8 cellular contexts compared by ENCODE assay signal in the genomic region with DNA sequence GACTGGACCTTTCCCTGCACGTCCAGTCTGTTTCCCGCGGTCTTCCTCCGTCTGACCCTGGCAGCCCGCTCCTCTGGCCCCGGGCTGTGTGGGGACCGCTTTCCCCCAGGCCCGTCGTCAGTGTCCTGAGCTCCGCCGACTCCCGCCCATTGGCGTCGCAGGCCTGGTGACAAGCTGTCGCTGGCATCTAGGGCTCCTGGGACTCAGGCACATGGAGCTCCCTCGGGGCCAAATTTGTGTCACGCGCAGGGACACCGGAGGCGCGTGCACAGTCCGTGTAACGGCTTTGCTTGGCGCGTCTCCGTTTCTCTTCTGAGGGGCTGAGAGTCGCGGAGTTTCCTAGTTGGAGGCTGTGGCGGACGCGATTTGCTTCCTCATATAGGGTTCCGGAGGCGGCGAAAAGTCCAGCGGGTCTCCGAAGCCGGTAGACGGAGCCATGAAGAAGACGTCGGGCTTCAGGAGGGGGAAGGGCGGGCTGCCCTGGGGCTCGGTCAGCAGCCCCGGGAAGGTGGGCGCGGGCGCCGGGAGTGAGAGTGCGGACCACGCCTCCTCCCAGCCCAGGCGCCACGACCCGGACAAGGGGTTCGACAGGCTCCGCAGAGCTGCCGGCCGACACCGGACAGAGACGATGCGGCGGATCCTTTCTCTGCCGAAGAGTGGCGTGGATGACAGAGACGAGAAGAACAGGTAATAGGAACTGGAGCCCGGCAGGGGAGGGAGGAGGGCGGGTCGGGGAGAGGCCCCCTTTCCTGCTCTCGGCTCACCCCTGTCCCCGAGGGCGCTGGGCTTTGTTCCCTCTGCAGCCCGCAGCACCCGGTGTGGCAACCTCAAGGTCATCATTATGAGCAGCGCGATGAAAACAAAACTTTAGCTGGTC. TPM values are rescaled to one million over a fixed set of nuclear protein-coding genes. Genes with fewer than 3 reads are reported as not detected.
DNase-seq lines count a peak whose midpoint lies in the region; ATAC-seq lines count a peak whose summit lies in the region.
"Not testable (repeated sequence)": the region's sequence is repeated elsewhere in the genome, so short reads cannot be mapped to it uniquely, and the experiment has no call there.

No MANE protein-coding gene starts in this region.

- H3K27ac ChIP-seq in effector memory CD4-positive, alpha-beta T cell (ENCODE audit: insufficient read depth, low read length, poor library complexity, severe bottlenecking); thymus (ENCODE audit: low read depth): not testable (repeated sequence)

- WGBS in thymus = 5% methylated on average over 72 of the region's 73 CpGs

- peak; percentile 63 for DNase-seq in ELF-1 (ENCODE audit: low read depth, low spot score)
- DNase-seq in NOMO-1 (lab: John Stamatoyannopoulos, UW; ENCODE audit: unreplicated experiment in 2 of 2) = peak; percentile 8 to 23
- not testable (repeated sequence) for DNase-seq in activated T-cell treated with anti-CD3 and anti-CD28 coated beads, Interleukin-2, amount 50 U/mL, for 4 hours; effector memory CD4-positive, alpha-beta T cell

- not testable (repeated sequence) for H3K9me3 ChIP-seq in effector memory CD4-positive, alpha-beta T cell (ENCODE audit: control insufficient read depth, low read length); iPS-18c (ENCODE audit: control insufficient read depth, insufficient read depth, low read length); neuron (ENCODE audit: low read length); thymus (ENCODE audit: control insufficient read depth)

- H3K9me3 Mint-ChIP-seq in activated T-cell treated with anti-CD3 and anti-CD28 coated beads, Interleukin-2, amount 50 U/mL, for 4 hours = not testable (repeated sequence)

- peaks cover 56% of the 10 kb centered on the region for H3K27me3 Mint-ChIP-seq in activated T-cell treated with anti-CD3 and anti-CD28 coated beads, Interleukin-2, amount 50 U/mL, for 4 hours (ENCODE audit: low read depth)

- not testable (repeated sequence) for H3K4me1 ChIP-seq in effector memory CD4-positive, alpha-beta T cell (ENCODE audit: control insufficient read depth, insufficient read depth, low read length, poor library complexity, severe bottlenecking); neuron (ENCODE audit: insufficient read depth, low read length); thymus (ENCODE audit: control insufficient read depth, insufficient read depth, low read length)

- H3K36me3 Mint-ChIP-seq in activated T-cell treated with anti-CD3 and anti-CD28 coated beads, Interleukin-2, amount 50 U/mL, for 4 hours (ENCODE audit: insufficient read depth) = not testable (repeated sequence)

- not testable (repeated sequence) for H3K4me1 Mint-ChIP-seq in activated T-cell treated with anti-CD3 and anti-CD28 coated beads, Interleukin-2, amount 50 U/mL, for 4 hours (ENCODE audit: low read depth)

- not testable (repeated sequence) for H3K36me3 ChIP-seq in effector memory CD4-positive, alpha-beta T cell (ENCODE audit: control insufficient read depth, insufficient read depth, low read length); neuron (ENCODE audit: insufficient read depth, low read length); thymus (ENCODE audit: control insufficient read depth, insufficient read depth)

- H3K4me3 ChIP-seq in effector memory CD4-positive, alpha-beta T cell (ENCODE audit: insufficient read depth, low read depth, low read length, poor library complexity, severe bottlenecking) = peak overlapping the region; percentile 51
- peak overlapping the region; percentile 40 for H3K4me3 ChIP-seq in iPS-18c (ENCODE audit: insufficient read depth, low read depth, low read length)
- H3K4me3 ChIP-seq in neuron (ENCODE audit: low read length) = peak overlapping the region; percentile 32
- H3K4me3 ChIP-seq in thymus (ENCODE audit: low read length) = peak overlapping the region; percentile 28

- ATAC-seq in HG02798 (IDR thresholded peaks at IDR 0.05; ENCODE audit: poor library complexity, unreplicated experiment) = peak; percentile 50
- peak; percentile 63 to 65 for ATAC-seq in activated T-cell treated with anti-CD3 and anti-CD28 coated beads, Interleukin-2, amount 50 U/mL, for 4 hours

- H3K27me3 ChIP-seq in effector memory CD4-positive, alpha-beta T cell (replicated peaks; ENCODE audit: control insufficient read depth, insufficient read depth, low read length, poor library complexity, severe bottlenecking) = peaks cover 15% of the 10 kb centered on the region
- peaks cover 27% of the 10 kb centered on the region for H3K27me3 ChIP-seq in neuron (ENCODE audit: insufficient read depth, low read length)
- H3K27me3 ChIP-seq in thymus (ENCODE audit: control insufficient read depth, insufficient read depth) = peaks cover 18% of the 10 kb centered on the region

- not testable (repeated sequence) for H2AFZ ChIP-seq in neuron (ENCODE audit: low read depth, low read length)

- peak overlapping the region; percentile 78 for H3K4me3 Mint-ChIP-seq in activated T-cell treated with anti-CD3 and anti-CD28 coated beads, Interleukin-2, amount 50 U/mL, for 4 hours

RNA-seq across cellular contexts. Expression of a gene that starts 29.1 kb away (rescaled TPM):
- 10 to 100 TPM in 1 of 3 donors, 1 to 10 TPM in 2; 5.1 to 10.9 (median 7.9) TPM for total RNA-seq in activated T-cell treated with anti-CD3 and anti-CD28 coated beads, Interleukin-2, amount 50 U/mL, for 4 hours
- 24.7 TPM for polyA plus RNA-seq in thymus
